In genomic region chr1:228158690-228159665, GRCh38 we compare ENCODE assay signal across 23 cellular contexts. TPM values are rescaled to one million over a fixed set of nuclear protein-coding genes. Genes with fewer than 3 reads are reported as not detected.
DNase-seq lines count a peak whose midpoint lies in the region; ATAC-seq, FAIRE-seq and TF ChIP-seq lines count a peak whose summit lies in the region.
"Had no signal": no experiment of that assay in that cellular context is flagged by ENCODE, and none has a peak within 500 bp of the region (broad histone marks: within the 10 kb centered on the region; RNA-seq: fewer than 3 reads in every experiment).

No MANE protein-coding gene starts in this region.

- H3K9me3 ChIP-seq in right cardiac atrium (ENCODE audit: control insufficient read depth, low read length) = no peaks in the 10 kb centered on the region
- no peaks in the 10 kb centered on the region for H3K9me3 ChIP-seq in H1 (ENCODE audit: insufficient read depth in 2 of 2, low read depth in 1 of 2, low read length in 1 of 2)
- no peaks in the 10 kb centered on the region for H3K9me3 ChIP-seq in aorta (ENCODE audit: control insufficient read depth, low read length)
- no peaks in the 10 kb centered on the region for H3K9me3 ChIP-seq in esophagus muscularis mucosa
- H3K9me3 ChIP-seq: BE2C had no signal

- no peak overlapping the region for H2AFZ ChIP-seq in H1 (ENCODE audit: low read length)

- H3K36me3 ChIP-seq in H1 (ENCODE audit: control insufficient read depth in 2 of 4, insufficient read depth in 4 of 4, low read length in 3 of 4) = no peaks in the 10 kb centered on the region
- no peaks in the 10 kb centered on the region for H3K36me3 ChIP-seq in aorta (ENCODE audit: control insufficient read depth in 1 of 2, insufficient read depth in 2 of 2, low read length in 1 of 2)
- H3K36me3 ChIP-seq in esophagus muscularis mucosa = peaks cover 0 to 7% (median 0%) of the 10 kb centered on the region in 4 donors
- H3K36me3 ChIP-seq: BE2C had no signal

- ATAC-seq in right cardiac atrium (no peak), Right ventricle myocardium superior (ENCODE audit: poor library complexity) (no peak), aorta (ENCODE audit: low FRiP score) (no peak), HG03175 (IDR thresholded peaks at IDR 0.05; ENCODE audit: unreplicated experiment) (no peak)
- ATAC-seq: activated naive CD8-positive, alpha-beta T cell treated with anti-CD3 and anti-CD28 coated beads, Interleukin-2, amount 50 U/mL, for 24 hours; activated T-cell treated with anti-CD3 and anti-CD28 coated beads, Interleukin-2, amount 50 U/mL, for 4 hours; naive thymus-derived CD8-positive, alpha-beta T cell had no signal

- H2BK12ac ChIP-seq in H1 (ENCODE audit: low read depth, low read length) = no peak overlapping the region

- H4K91ac ChIP-seq in H1 (replicated peaks; ENCODE audit: insufficient read length, low read length) = no peak overlapping the region

- POLR2A ChIA-PET in H1 (lab: Charles Lee; ENCODE audit: partially characterized antibody) = interaction anchor here (0.6 to 2.3 kb wide), 2 partner anchors 19 to 332 kb away, joined by 3 to 7 read pairs; partner anchors contain the start of gene GUK1

- H3K4me1 ChIP-seq in right cardiac atrium (ENCODE audit: control insufficient read depth, insufficient read depth, low read length) (no peaks in the 10 kb centered on the region), H1 (replicated peaks in 1 of 4; ENCODE audit: control insufficient read depth in 3 of 4, insufficient read depth in 4 of 4, low read length in 3 of 4) (peaks cover 0 to 9% (median 6%) of the 10 kb centered on the region in 4 experiments; a peak in 6 of 7 replicates), aorta (ENCODE audit: control insufficient read depth in 1 of 2, insufficient read depth in 2 of 2, low read length in 2 of 2) (no peaks in the 10 kb centered on the region), esophagus muscularis mucosa (peaks cover 27 to 61% (median 48%) of the 10 kb centered on the region in 4 donors)

- no peak overlapping the region for H3K18ac ChIP-seq in H1 (ENCODE audit: extremely low read depth, low read length)

- H2BK15ac ChIP-seq in H1 (ENCODE audit: low read length) = no peak overlapping the region

- H3K27ac ChIP-seq in right cardiac atrium (ENCODE audit: low read length) = no peak overlapping the region
- no peak overlapping the region for H3K27ac ChIP-seq in H1 (ENCODE audit: low read depth, low read length)
- no peak overlapping the region for H3K27ac ChIP-seq in aorta (ENCODE audit: low read depth in 1 of 2, low read length in 2 of 2)
- no peak overlapping the region for H3K27ac ChIP-seq in esophagus muscularis mucosa (replicated peaks in 1 of 4)

- CTCF ChIA-PET in H1 (lab: Charles Lee; ENCODE audit: partially characterized antibody) = interaction anchor here (0.6 to 1.3 kb wide), 4 partner anchors 19 to 154 kb away, joined by 3 to 4 read pairs (median 4); no protein-coding TSS in a partner anchor

- peaks cover 1 to 3% of the 10 kb centered on the region in 2 experiments for H4K20me1 ChIP-seq in H1 (replicated peaks in 1 of 2; ENCODE audit: control insufficient read depth in 1 of 2, insufficient read depth in 2 of 2, low read length in 2 of 2)

- no peak overlapping the region for H3K4ac ChIP-seq in H1 (replicated peaks; ENCODE audit: insufficient read length, low read depth, low read length)

- FAIRE-seq in H1 (lab: Jason Lieb, UNC) = no peak
- FAIRE-seq: endothelial cell of umbilical vein, islet of Langerhans, small intestine had no signal

- intact Hi-C loops in right cardiac atrium (cut with DNase I) = no loop called here
- intact Hi-C loops in Right ventricle myocardium superior (cut with DNase I) = no loop called here
- intact Hi-C loops in aorta (cut with DNase I) = no loop called here
- intact Hi-C loops in esophagus muscularis mucosa (cut with DNase I) = no loop called here

- H3K9ac ChIP-seq in H1 (replicated peaks in 1 of 4; ENCODE audit: extremely low read depth in 1 of 4, low read depth in 3 of 4, low read length in 3 of 4) = no peak overlapping the region

- no peak overlapping the region for H3K56ac ChIP-seq in H1 (replicated peaks; ENCODE audit: insufficient read length, low read depth, low read length)

- H3K23me2 ChIP-seq in H1 (ENCODE audit: low read depth, low read length) = no peaks in the 10 kb centered on the region

- H2BK20ac ChIP-seq in H1 (ENCODE audit: low read length) = no peak overlapping the region

- no peak overlapping the region for H4K5ac ChIP-seq in H1 (ENCODE audit: insufficient read length, low read depth, low read length)

- no peaks in the 10 kb centered on the region for H3K79me2 ChIP-seq in H1 (ENCODE audit: control insufficient read depth in 1 of 2, insufficient read depth in 2 of 2, low read length in 2 of 2)

- TF ChIP-seq POLR2A in H1 (IDR thresholded peaks at IDR 0.05; ENCODE audit: control extremely low read depth in 1 of 2, low read depth in 2 of 2, low read length in 2 of 2) = no peak
- TF ChIP-seq POLR2A in esophagus muscularis mucosa (IDR thresholded peaks at IDR 0.05; ENCODE audit: low read depth) = no peak

- no peak overlapping the region for H3K14ac ChIP-seq in H1 (ENCODE audit: insufficient read length)

- TF ChIP-seq CTCF in H1 (IDR thresholded peaks at IDR 0.05; ENCODE audit: control extremely low read depth in 1 of 3, insufficient read depth in 1 of 3, low read depth in 1 of 3, low read length in 3 of 3) (no peak), esophagus muscularis mucosa (IDR thresholded peaks at IDR 0.05) (no peak)

- no peak overlapping the region for H2AK5ac ChIP-seq in H1 (ENCODE audit: low read depth, low read length)

- H3K79me1 ChIP-seq in H1 (ENCODE audit: low read depth, low read length) = 0 out of 2 replicates have a peak, but pooled peaks cover 2% of the 10 kb centered on the region

- H3K27me3 ChIP-seq in right cardiac atrium (ENCODE audit: control insufficient read depth, insufficient read depth) (no peaks in the 10 kb centered on the region), H1 (replicated peaks in 1 of 4; ENCODE audit: control insufficient read depth in 3 of 4, extremely low read depth in 1 of 4, insufficient read depth in 3 of 4, low read length in 3 of 4) (peaks cover 0 to 5% (median 1%) of the 10 kb centered on the region in 4 experiments; a peak in 4 of 7 replicates), aorta (ENCODE audit: control insufficient read depth in 1 of 2, insufficient read depth in 2 of 2, low read length in 1 of 2) (no peaks in the 10 kb centered on the region), esophagus muscularis mucosa (peaks cover 0 to 22% (median 5%) of the 10 kb centered on the region in 4 donors)
- H3K27me3 ChIP-seq: BE2C had no signal

- peak overlapping the region; percentile 89; the same call in 1 of the 2 replicates for H4K8ac ChIP-seq in H1 (ENCODE audit: extremely low read depth, insufficient read depth, low read length)

- H3K23ac ChIP-seq in H1 (ENCODE audit: insufficient read length) = no peak overlapping the region

- H3K4me2 ChIP-seq in H1 (ENCODE audit: insufficient read depth in 1 of 2, low read depth in 2 of 2, low read length in 2 of 2) = no peak overlapping the region; a peak in 1 of 4 replicates

- no peak overlapping the region for H3K4me3 ChIP-seq in right cardiac atrium (ENCODE audit: low read length)
- no peak overlapping the region for H3K4me3 ChIP-seq in H1 (ENCODE audit: extremely low read depth in 1 of 4, insufficient read depth in 2 of 4, low read depth in 3 of 4, low read length in 4 of 4)
- no peak overlapping the region for H3K4me3 ChIP-seq in aorta (ENCODE audit: low read length in 2 of 2)
- H3K4me3 ChIP-seq in esophagus muscularis mucosa = no peak overlapping the region

- TF ChIP-seq EP300 in H1 (IDR thresholded peaks at IDR 0.05; ENCODE audit: borderline replicate concordance in 1 of 2, low read depth in 2 of 2, low read length in 2 of 2) (no peak), esophagus muscularis mucosa (IDR thresholded peaks at IDR 0.05) (no peak)

- DNase-seq in right cardiac atrium = peak; percentile 17 to 53 (median 32)
- DNase-seq in Right ventricle myocardium superior = no peak
- no peak for DNase-seq in H1 (ENCODE audit: low read depth in 1 of 2, low spot score in 2 of 2)
- DNase-seq in aorta = peak; percentile 40 to 68
- DNase-seq in esophagus muscularis mucosa (ENCODE audit: extremely low spot score) = no peak
- DNase-seq: ACHN; activated CD4-positive, alpha-beta T cell treated with anti-CD3 and anti-CD28 coated beads for 48 hours; activated gamma-delta T cell treated with Interleukin-2 at 50 U/mL for 16 hours; activated naive CD8-positive, alpha-beta T cell treated with anti-CD3 and anti-CD28 coated beads, Interleukin-2, amount 50 U/mL, for 24 hours; activated T-cell treated with anti-CD3 and anti-CD28 coated beads, Interleukin-2, amount 50 U/mL, for 4 hours; BE2C; cerebellar nuclear complex; IMR-90; NCI-H1048; NCI-H1694; SHP77; small intestine; stimulated activated CD4-positive, alpha-beta T cell treated with anti-CD3 and anti-CD28 coated beads, Interleukin-2, amount 100 ng/mL, for 24 hours; trophoblast cell had no signal

- 48% methylated on average over 57 of the region's 57 CpGs for WGBS in right cardiac atrium
- 95% methylated on average over 38 of the region's 57 CpGs; no CpG with 5 or more reads in 1 of the 2 experiments for WGBS in H1 (ENCODE audit: extremely low coverage in 1 of 2, insufficient coverage in 1 of 2, insufficient read length in 1 of 2, insufficient replicate concordance in 2 of 2, low coverage in 1 of 2, low lambda C conversion rate in 2 of 2, missing lambda C conversion rate in 1 of 2), 2 experiments
- 31 to 37% methylated on average over 38 to 57 of the region's 57 CpGs for WGBS in aorta, 2 donors
- 84% methylated on average over 20 of the region's 57 CpGs for WGBS in esophagus muscularis mucosa

- H2BK5ac ChIP-seq in H1 (ENCODE audit: low read depth, low read length) = no peak overlapping the region

- no peak overlapping the region for H2BK120ac ChIP-seq in H1 (replicated peaks; ENCODE audit: low read depth, low read length)

- no peak for TF ChIP-seq RAD21 in H1 (IDR thresholded peaks at IDR 0.05 in 1 of 2, conservative IDR thresholded peaks at IDR 0.05 in 1 of 2; ENCODE audit: low read depth in 2 of 2, low read length in 2 of 2)

RNA-seq across cellular contexts. Expression of gene IBA57, which starts 6.6 kb away (rescaled TPM):
- 10 to 100 TPM in 2 of 4 donors, 1 to 10 TPM in 2; 8.3 to 12.0 (median 10.3) TPM for total RNA-seq in right cardiac atrium
- polyA plus RNA-seq in right cardiac atrium = 4.5 TPM
- total RNA-seq in Right ventricle myocardium superior = 14.8 TPM
- 5.9 and 7.8 TPM in 2 replicates for total RNA-seq in H1 (2021; fragmentation: NEBNext Ultra II Directional; extraction: Animal tissue kit (Norgen Biotek cat#: 25700))
- polyA plus RNA-seq in H1 (2011; rRNA removed) = 2.6 and 5.3 TPM in 2 replicates
- 4.6 TPM for polyA plus RNA-seq in H1 (2011; cell fraction: cytosol; rRNA removed)
- polyA plus RNA-seq in H1 (2011; cell fraction: nucleus; rRNA removed) = 7.1 TPM
- polyA plus RNA-seq in H1 (2012, experiment 1 of 2) = 2.9 to 3.9 TPM (median 3.6 TPM) in 4 replicates
- polyA plus RNA-seq in H1 (2012, experiment 2 of 2) = 1.6 TPM
- 2.3 TPM for polyA plus RNA-seq in H1 (2013, experiment 1 of 2)
- polyA plus RNA-seq in H1 (2013, experiment 2 of 2) = 2.3 TPM
- polyA minus RNA-seq in H1 (2011; rRNA and poly(A)+ RNA removed) = 3.2 and 3.3 TPM in 2 replicates
- 2.8 TPM for polyA minus RNA-seq in H1 (2011; cell fraction: cytosol; rRNA and poly(A)+ RNA removed)
- polyA minus RNA-seq in H1 (2011; cell fraction: nucleus; rRNA and poly(A)+ RNA removed) = 8.4 TPM
- 10 to 100 TPM in 1 of 2 donors, 1 to 10 TPM in 1; 7.8 to 11.1 TPM for total RNA-seq in aorta
- 1 to 10 TPM in 1 of 2 donors, under 1 TPM in 1; 0.95 to 1.8 TPM for polyA plus RNA-seq in aorta
- total RNA-seq in esophagus muscularis mucosa = 10 to 100 TPM in 1 of 4 donors, 1 to 10 TPM in 3; 3.7 to 11.8 (median 6.6) TPM

RNA-seq across cellular contexts. Expression of gene GJC2, which starts 9.2 kb away (rescaled TPM):
- 1 to 10 TPM; 1.2 to 2.2 (median 1.7) TPM for total RNA-seq in right cardiac atrium
- polyA plus RNA-seq in right cardiac atrium = 1.3 TPM
- 1.6 TPM for total RNA-seq in Right ventricle myocardium superior
- 0.54 and 0.55 TPM in 2 replicates for total RNA-seq in H1 (2021; fragmentation: NEBNext Ultra II Directional; extraction: Animal tissue kit (Norgen Biotek cat#: 25700))
- 0.17 and 0.28 TPM in 2 replicates for polyA plus RNA-seq in H1 (2011; rRNA removed)
- 0.27 TPM for polyA plus RNA-seq in H1 (2011; cell fraction: cytosol; rRNA removed)
- polyA plus RNA-seq in H1 (2011; cell fraction: nucleus; rRNA removed) = 0.54 TPM
- 0.25 to 0.57 TPM (median 0.40 TPM) in 4 replicates for polyA plus RNA-seq in H1 (2012, experiment 1 of 2)
- polyA plus RNA-seq in H1 (2012, experiment 2 of 2) = 0.10 TPM
- 0.36 TPM for polyA plus RNA-seq in H1 (2013, experiment 1 of 2)
- 0.40 TPM for polyA plus RNA-seq in H1 (2013, experiment 2 of 2)
- 0.16 and 0.22 TPM in 2 replicates for polyA minus RNA-seq in H1 (2011; rRNA and poly(A)+ RNA removed)
- polyA minus RNA-seq in H1 (2011; cell fraction: cytosol; rRNA and poly(A)+ RNA removed) = not detected
- 0.60 TPM for polyA minus RNA-seq in H1 (2011; cell fraction: nucleus; rRNA and poly(A)+ RNA removed)
- total RNA-seq in aorta = 1 to 10 TPM; 4.3 to 4.5 TPM
- under 1 TPM; 0.50 to 0.87 TPM for polyA plus RNA-seq in aorta
- 10 to 100 TPM in 1 of 4 donors, 1 to 10 TPM in 3; 6.0 to 11.3 (median 7.8) TPM for total RNA-seq in esophagus muscularis mucosa

RNA-seq across cellular contexts. Expression of gene GUK1, which starts 18.9 kb away (rescaled TPM):
- total RNA-seq in right cardiac atrium = 100 to 1,000 TPM; 151 to 202 (median 169) TPM
- polyA plus RNA-seq in right cardiac atrium = 315 TPM
- 143 TPM for total RNA-seq in Right ventricle myocardium superior
- 68.5 TPM in 2 replicates for total RNA-seq in H1 (2021; fragmentation: NEBNext Ultra II Directional; extraction: Animal tissue kit (Norgen Biotek cat#: 25700))
- polyA plus RNA-seq in H1 (2011; rRNA removed) = 182 and 183 TPM in 2 replicates
- polyA plus RNA-seq in H1 (2011; cell fraction: cytosol; rRNA removed) = 167 TPM
- polyA plus RNA-seq in H1 (2011; cell fraction: nucleus; rRNA removed) = 249 TPM
- polyA plus RNA-seq in H1 (2012, experiment 1 of 2) = 36.2 to 105 TPM (median 94.7 TPM) in 4 replicates
- polyA plus RNA-seq in H1 (2012, experiment 2 of 2) = 106 TPM
- 97.5 TPM for polyA plus RNA-seq in H1 (2013, experiment 1 of 2)
- polyA plus RNA-seq in H1 (2013, experiment 2 of 2) = 90.9 TPM
- polyA minus RNA-seq in H1 (2011; rRNA and poly(A)+ RNA removed) = 25.4 and 32.8 TPM in 2 replicates
- polyA minus RNA-seq in H1 (2011; cell fraction: cytosol; rRNA and poly(A)+ RNA removed) = 33.8 TPM
- polyA minus RNA-seq in H1 (2011; cell fraction: nucleus; rRNA and poly(A)+ RNA removed) = 70.3 TPM
- total RNA-seq in aorta = 100 to 1,000 TPM; 247 to 248 TPM
- polyA plus RNA-seq in aorta = 100 to 1,000 TPM; 660 to 973 TPM
- total RNA-seq in esophagus muscularis mucosa = 100 to 1,000 TPM; 292 to 354 (median 305) TPM

RNA-seq across cellular contexts. Expression of gene OBSCN, which starts 48.9 kb away (rescaled TPM):
- total RNA-seq in right cardiac atrium (100 to 1,000 TPM; 144 to 196 (median 183) TPM), Right ventricle myocardium superior (316 TPM), aorta (10 to 100 TPM in 1 of 2 donors, 1 to 10 TPM in 1; 5.9 to 19.3 TPM), esophagus muscularis mucosa (10 to 100 TPM; 12.6 to 31.4 (median 17.8) TPM)
- polyA plus RNA-seq in right cardiac atrium (234 TPM), H1 (2011; rRNA removed) (7.5 and 10.1 TPM in 2 replicates), aorta (1 to 10 TPM; 2.0 to 6.9 TPM)
- 21.0 and 28.4 TPM in 2 replicates for total RNA-seq in H1 (2021; fragmentation: NEBNext Ultra II Directional; extraction: Animal tissue kit (Norgen Biotek cat#: 25700))
- polyA plus RNA-seq in H1 (2011; cell fraction: cytosol; rRNA removed) = 9.8 TPM
- polyA plus RNA-seq in H1 (2011; cell fraction: nucleus; rRNA removed) = 70.1 TPM
- polyA plus RNA-seq in H1 (2012, experiment 1 of 2) = 11.7 to 20.8 TPM (median 19.4 TPM) in 4 replicates
- 6.5 TPM for polyA plus RNA-seq in H1 (2012, experiment 2 of 2)
- 6.5 TPM for polyA plus RNA-seq in H1 (2013, experiment 1 of 2)
- polyA plus RNA-seq in H1 (2013, experiment 2 of 2) = 4.8 TPM
- 13.8 and 16.4 TPM in 2 replicates for polyA minus RNA-seq in H1 (2011; rRNA and poly(A)+ RNA removed)
- polyA minus RNA-seq in H1 (2011; cell fraction: cytosol; rRNA and poly(A)+ RNA removed) = 18.6 TPM
- 55.0 TPM for polyA minus RNA-seq in H1 (2011; cell fraction: nucleus; rRNA and poly(A)+ RNA removed)

RNA-seq across cellular contexts. Expression of gene MRPL55, which starts 49.9 kb away (rescaled TPM):
- total RNA-seq in right cardiac atrium (10 to 100 TPM; 51.6 to 56.5 (median 52.8) TPM), Right ventricle myocardium superior (65.6 TPM), aorta (10 to 100 TPM; 27.4 to 35.4 TPM), esophagus muscularis mucosa (10 to 100 TPM; 52.3 to 64.9 (median 60.1) TPM)
- polyA plus RNA-seq in right cardiac atrium (103 TPM), H1 (2011; rRNA removed) (244 and 249 TPM in 2 replicates), aorta (100 to 1,000 TPM in 1 of 2 donors, 10 to 100 TPM in 1; 41.8 to 152 TPM)
- 59.0 and 62.7 TPM in 2 replicates for total RNA-seq in H1 (2021; fragmentation: NEBNext Ultra II Directional; extraction: Animal tissue kit (Norgen Biotek cat#: 25700))
- polyA plus RNA-seq in H1 (2011; cell fraction: cytosol; rRNA removed) = 186 TPM
- polyA plus RNA-seq in H1 (2011; cell fraction: nucleus; rRNA removed) = 157 TPM
- 31.0 to 91.5 TPM (median 85.9 TPM) in 4 replicates for polyA plus RNA-seq in H1 (2012, experiment 1 of 2)
- polyA plus RNA-seq in H1 (2012, experiment 2 of 2) = 110 TPM
- polyA plus RNA-seq in H1 (2013, experiment 1 of 2) = 72.3 TPM
- polyA plus RNA-seq in H1 (2013, experiment 2 of 2) = 69.2 TPM
- 30.6 and 36.8 TPM in 2 replicates for polyA minus RNA-seq in H1 (2011; rRNA and poly(A)+ RNA removed)
- 38.5 TPM for polyA minus RNA-seq in H1 (2011; cell fraction: cytosol; rRNA and poly(A)+ RNA removed)
- 46.7 TPM for polyA minus RNA-seq in H1 (2011; cell fraction: nucleus; rRNA and poly(A)+ RNA removed)

Comparison
In these comparisons a context has a peak if more than half of its experiments do, and no peak if none do; other contexts are left out.
1. DNase-seq: peak in right cardiac atrium (3 of 3) and aorta (2 of 2); none in Right ventricle myocardium superior (single experiment), H1 (0 of 2) and esophagus muscularis mucosa (single experiment).